In the genomic region with DNA sequence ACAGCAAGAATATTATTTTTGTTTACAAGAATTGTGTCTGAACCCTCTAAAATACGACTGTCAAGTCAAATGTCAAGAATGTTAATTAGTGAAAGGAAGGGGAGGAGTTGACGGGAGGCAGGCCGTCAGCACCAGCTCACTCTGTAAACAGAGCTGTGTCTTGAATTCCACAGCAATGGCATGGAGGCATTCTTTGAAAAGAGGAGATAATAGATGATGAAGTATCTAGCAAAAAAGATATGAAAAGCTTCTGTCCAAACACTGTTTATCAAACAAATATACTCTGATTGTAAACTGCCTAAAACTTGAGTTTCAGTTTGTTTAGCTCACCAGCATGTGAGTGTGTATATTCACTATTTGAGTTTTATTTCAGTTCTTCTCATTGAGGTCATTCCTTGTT, we compare ENCODE assay signal across 1 cellular context.
TF ChIP-seq lines count a peak whose summit lies in the region.

No MANE protein-coding gene starts in this region.

TF ChIP-seq in SK-N-SH, 30 proteins besides CTCF, POLR2A, EP300 and RAD21 (continued from another document):
- TF ChIP-seq CHD2 (IDR thresholded peaks at IDR 0.05; ENCODE audit: low read length, partially characterized antibody): no peak
- peak; percentile 64; the same call in 1 of the 2 replicates for TF ChIP-seq PBX3 (IDR thresholded peaks at IDR 0.05)
- 0 out of 2 replicates have a peak, but pooled peaks have one; percentile 3 for TF ChIP-seq JUND (IDR thresholded peaks at IDR 0.05)
- peak; percentile 41 for TF ChIP-seq TCF12 (IDR thresholded peaks at IDR 0.05)
